ENCODE assay signal across 17 cellular contexts in genomic region chr1:3007298-3008147, GRCh38. TPM values are rescaled to one million over a fixed set of nuclear protein-coding genes. Genes with fewer than 3 reads are reported as not detected.
DNase-seq lines count a peak whose midpoint lies in the region; ATAC-seq and TF ChIP-seq lines count a peak whose summit lies in the region.
"Had no signal": no experiment of that assay in that cellular context is flagged by ENCODE, and none has a peak within 500 bp of the region (broad histone marks: within the 10 kb centered on the region; RNA-seq: fewer than 3 reads in every experiment).

No MANE protein-coding gene starts in this region.

- H3K27ac ChIP-seq in BLaER1 (no peak overlapping the region), coronary artery (no peak overlapping the region)
- H3K27ac ChIP-seq: 22Rv1 had no signal

- peaks cover 17% of the 10 kb centered on the region; the same call in 1 of the 2 replicates for H4K20me1 ChIP-seq in BLaER1

- no peak for ATAC-seq in sciatic nerve
- ATAC-seq in HG03108 (IDR thresholded peaks at IDR 0.05; ENCODE audit: unreplicated experiment) = no peak
- ATAC-seq: HepG2 had no signal

- no peak for TF ChIP-seq CTCF in coronary artery (IDR thresholded peaks at IDR 0.05)

- no peaks in the 10 kb centered on the region for H3K36me3 ChIP-seq in BLaER1
- H3K36me3 ChIP-seq: HAP-1 had no signal

- H3K27me3 ChIP-seq in BLaER1 = peaks cover 7% of the 10 kb centered on the region; the same call in 1 of the 2 replicates

- H3K9me3 ChIP-seq in BLaER1 = peaks cover 43% of the 10 kb centered on the region
- H3K9me3 ChIP-seq: HAP-1 had no signal

- peaks cover 12% of the 10 kb centered on the region for H3K9me3 Mint-ChIP-seq in activated T-cell treated with anti-CD3 and anti-CD28 coated beads, Interleukin-2, amount 50 U/mL, for 24 hours

- H3K4me3 ChIP-seq in BLaER1 (0 out of 2 replicates have a peak overlapping the region, but pooled peaks have one; percentile 7), coronary artery (no peak overlapping the region)
- H3K4me3 ChIP-seq: HAP-1 had no signal

- H3K27ac Mint-ChIP-seq in activated T-cell treated with anti-CD3 and anti-CD28 coated beads, Interleukin-2, amount 50 U/mL, for 24 hours = no peak overlapping the region
- H3K27ac Mint-ChIP-seq: CD4-positive, CD25-positive, alpha-beta regulatory T cell; HFFc6 had no signal

- H3K27me3 Mint-ChIP-seq in activated T-cell treated with anti-CD3 and anti-CD28 coated beads, Interleukin-2, amount 50 U/mL, for 24 hours = peaks cover 45% of the 10 kb centered on the region
- H3K27me3 Mint-ChIP-seq: CD4-positive, CD25-positive, alpha-beta regulatory T cell had no signal

- no peaks in the 10 kb centered on the region for H3K4me1 Mint-ChIP-seq in activated T-cell treated with anti-CD3 and anti-CD28 coated beads, Interleukin-2, amount 50 U/mL, for 24 hours (ENCODE audit: low read depth)
- H3K4me1 Mint-ChIP-seq: CD4-positive, CD25-positive, alpha-beta regulatory T cell had no signal

- peak; percentile 1 for DNase-seq in activated T-cell treated with anti-CD3 and anti-CD28 coated beads, Interleukin-2, amount 50 U/mL, for 24 hours
- DNase-seq in activated T-cell treated with anti-CD3 and anti-CD28 coated beads for 4 hours = no peak
- DNase-seq in coronary artery (ENCODE audit: low spot score) = peak; percentile 52
- peak; percentile 15 for DNase-seq in sciatic nerve (ENCODE audit: low spot score)
- DNase-seq in OCI-M2 (lab: John Stamatoyannopoulos, UW; ENCODE audit: unreplicated experiment) = no peak
- DNase-seq in CD1c-positive myeloid dendritic cell (ENCODE audit: extremely low spot score) = no peak
- DNase-seq: CD4-positive, CD25-positive, alpha-beta regulatory T cell; DMS53; GF-D8; HFFc6 had no signal

- no peak overlapping the region for H3K4me3 Mint-ChIP-seq in activated T-cell treated with anti-CD3 and anti-CD28 coated beads, Interleukin-2, amount 50 U/mL, for 24 hours
- H3K4me3 Mint-ChIP-seq: CD4-positive, CD25-positive, alpha-beta regulatory T cell; HFFc6 had no signal

- H3K9ac ChIP-seq in BLaER1 = no peak overlapping the region

- no peak overlapping the region for H3K4me2 ChIP-seq in BLaER1

- H3K4me1 ChIP-seq in BLaER1 = peaks cover 46% of the 10 kb centered on the region
- H3K4me1 ChIP-seq: HAP-1 had no signal

- intact Hi-C loops in sciatic nerve (cut with DNase I) = no loop called here

- no peaks in the 10 kb centered on the region for H3K36me3 Mint-ChIP-seq in activated T-cell treated with anti-CD3 and anti-CD28 coated beads, Interleukin-2, amount 50 U/mL, for 24 hours (ENCODE audit: low read depth)

RNA-seq across cellular contexts. Expression of gene ACTRT2, which starts 13.7 kb away (rescaled TPM):
- total RNA-seq in sciatic nerve = not detected
- total RNA-seq: A673; CD4-positive, CD25-positive, alpha-beta regulatory T cell; H1; HepG2; HFFc6 had no signal

Comparison
In these comparisons a context has a peak if more than half of its experiments do, and no peak if none do; other contexts are left out.
1. DNase-seq: peak in activated T-cell treated with anti-CD3 and anti-CD28 coated beads, Interleukin-2, amount 50 U/mL, for 24 hours (single experiment), coronary artery (single experiment) and sciatic nerve (single experiment); none in activated T-cell treated with anti-CD3 and anti-CD28 coated beads for 4 hours (single experiment), OCI-M2 (single experiment) and CD1c-positive myeloid dendritic cell (single experiment).